ENCODE assay signal across 10 cellular contexts in genomic region chr1:53121319-53122172, GRCh38. TPM values are rescaled to one million over a fixed set of nuclear protein-coding genes. Genes with fewer than 3 reads are reported as not detected.
DNase-seq lines count a peak whose midpoint lies in the region; ATAC-seq and TF ChIP-seq lines count a peak whose summit lies in the region.
"Had no signal": no experiment of that assay in that cellular context is flagged by ENCODE, and none has a peak within 500 bp of the region (broad histone marks: within the 10 kb centered on the region; RNA-seq: fewer than 3 reads in every experiment).

No MANE protein-coding gene starts in this region.

- no peak overlapping the region for H3K27ac ChIP-seq in right cardiac atrium (ENCODE audit: low read length)
- peak overlapping the region; percentile 66 to 69 for H3K27ac ChIP-seq in tibial artery
- H3K27ac ChIP-seq in CD8-positive, alpha-beta T cell (ENCODE audit: low read depth, low read length): no peak overlapping the region

- no peak overlapping the region for H3K27ac Mint-ChIP-seq in activated T-cell treated with anti-CD3 and anti-CD28 coated beads, Interleukin-2, amount 50 U/mL, for 24 hours
- H3K27ac Mint-ChIP-seq in natural killer cell: no peak overlapping the region
- H3K27ac Mint-ChIP-seq in CD8-positive, alpha-beta T cell: no peak overlapping the region
- H3K27ac Mint-ChIP-seq: naive B cell had no signal

- DNase-seq in activated T-cell treated with anti-CD3 and anti-CD28 coated beads for 48 hours (ENCODE audit: low read depth): peak; percentile 17
- DNase-seq in activated T-cell treated with anti-CD3 and anti-CD28 coated beads, Interleukin-2, amount 50 U/mL, for 24 hours: no peak
- peak; percentile 53 for DNase-seq in SHP77 treated with DMSO at 0.1 percent for 48 hours (lab: John Stamatoyannopoulos, UW)
- peak; percentile 63 to 88 (median 87) for DNase-seq in right cardiac atrium
- DNase-seq in tibial artery: peak in 1 of 2 donors; percentile 42
- no peak for DNase-seq in natural killer cell
- DNase-seq in CD8-positive, alpha-beta T cell: no peak
- DNase-seq: KG1, naive B cell had no signal

- intact Hi-C loops in right cardiac atrium (cut with DNase I) (no loop called here), tibial artery (cut with DNase I; ENCODE audit: low total_unique reads) (no loop called here), natural killer cell (cut with micrococcal nuclease) (no loop called here)
- intact Hi-C loops in CD8-positive, alpha-beta T cell (cut with DNase I, micrococcal nuclease): no loop called here

- H3K4me3 ChIP-seq in right cardiac atrium (ENCODE audit: low read length): no peak overlapping the region
- H3K4me3 ChIP-seq in tibial artery: no peak overlapping the region
- H3K4me3 ChIP-seq in CD8-positive, alpha-beta T cell (ENCODE audit: low read depth, low read length): no peak overlapping the region

- peaks cover 12% of the 10 kb centered on the region for H3K4me1 ChIP-seq in right cardiac atrium (ENCODE audit: control insufficient read depth, insufficient read depth, low read length)
- peaks cover 0 to 58% (median 34%) of the 10 kb centered on the region in 4 donors for H3K4me1 ChIP-seq in tibial artery
- H3K4me1 ChIP-seq in CD8-positive, alpha-beta T cell (ENCODE audit: insufficient read depth, low read length): no peaks in the 10 kb centered on the region

- H3K9me3 ChIP-seq in right cardiac atrium (ENCODE audit: control insufficient read depth, low read length) (no peaks in the 10 kb centered on the region), tibial artery (no peaks in the 10 kb centered on the region)
- H3K9me3 ChIP-seq in CD8-positive, alpha-beta T cell (ENCODE audit: low read length): no peaks in the 10 kb centered on the region

- 38% methylated on average over 18 of the region's 18 CpGs for WGBS in right cardiac atrium

- CTCF ChIA-PET in CD8-positive, alpha-beta T cell (lab: Charles Lee): no interaction called here

- TF ChIP-seq CTCF in tibial artery (IDR thresholded peaks at IDR 0.05): no peak
- TF ChIP-seq CTCF in natural killer cell (IDR thresholded peaks at IDR 0.05): no peak
- no peak for TF ChIP-seq CTCF in CD8-positive, alpha-beta T cell (IDR thresholded peaks at IDR 0.05)

- H3K27me3 Mint-ChIP-seq in activated T-cell treated with anti-CD3 and anti-CD28 coated beads, Interleukin-2, amount 50 U/mL, for 24 hours: peaks cover 7% of the 10 kb centered on the region
- no peaks in the 10 kb centered on the region for H3K27me3 Mint-ChIP-seq in natural killer cell (ENCODE audit: low read depth in 2 of 2)
- no peaks in the 10 kb centered on the region for H3K27me3 Mint-ChIP-seq in CD8-positive, alpha-beta T cell (ENCODE audit: low read depth)

- no peaks in the 10 kb centered on the region for H3K27me3 ChIP-seq in right cardiac atrium (ENCODE audit: control insufficient read depth, insufficient read depth)
- H3K27me3 ChIP-seq in tibial artery: no peaks in the 10 kb centered on the region
- no peaks in the 10 kb centered on the region for H3K27me3 ChIP-seq in CD8-positive, alpha-beta T cell (ENCODE audit: insufficient read depth, low read length)

- H3K36me3 ChIP-seq in tibial artery: no peaks in the 10 kb centered on the region
- no peaks in the 10 kb centered on the region for H3K36me3 ChIP-seq in CD8-positive, alpha-beta T cell (ENCODE audit: insufficient read depth, low read length)

- POLR2A ChIA-PET in CD8-positive, alpha-beta T cell (lab: Charles Lee): no interaction called here

- no peaks in the 10 kb centered on the region for H3K36me3 Mint-ChIP-seq in activated T-cell treated with anti-CD3 and anti-CD28 coated beads, Interleukin-2, amount 50 U/mL, for 24 hours (ENCODE audit: low read depth)
- H3K36me3 Mint-ChIP-seq in natural killer cell: no peaks in the 10 kb centered on the region
- no peaks in the 10 kb centered on the region for H3K36me3 Mint-ChIP-seq in CD8-positive, alpha-beta T cell
- H3K36me3 Mint-ChIP-seq: naive B cell had no signal

- ATAC-seq in right cardiac atrium (peak; percentile 29 to 37), natural killer cell (no peak), GM21737 (IDR thresholded peaks at IDR 0.05; ENCODE audit: unreplicated experiment) (no peak)
- no peak for ATAC-seq in CD8-positive, alpha-beta T cell

- H3K9me3 Mint-ChIP-seq in activated T-cell treated with anti-CD3 and anti-CD28 coated beads, Interleukin-2, amount 50 U/mL, for 24 hours: no peaks in the 10 kb centered on the region
- H3K9me3 Mint-ChIP-seq in natural killer cell: no peaks in the 10 kb centered on the region
- no peaks in the 10 kb centered on the region for H3K9me3 Mint-ChIP-seq in CD8-positive, alpha-beta T cell
- H3K9me3 Mint-ChIP-seq: naive B cell had no signal

- H3K4me3 Mint-ChIP-seq in activated T-cell treated with anti-CD3 and anti-CD28 coated beads, Interleukin-2, amount 50 U/mL, for 24 hours: no peak overlapping the region
- no peak overlapping the region for H3K4me3 Mint-ChIP-seq in natural killer cell
- no peak overlapping the region for H3K4me3 Mint-ChIP-seq in CD8-positive, alpha-beta T cell
- H3K4me3 Mint-ChIP-seq: naive B cell had no signal

- peaks cover 7% of the 10 kb centered on the region for H3K4me1 Mint-ChIP-seq in activated T-cell treated with anti-CD3 and anti-CD28 coated beads, Interleukin-2, amount 50 U/mL, for 24 hours (ENCODE audit: low read depth)
- H3K4me1 Mint-ChIP-seq in natural killer cell: peaks cover 15 to 23% of the 10 kb centered on the region in 2 donors
- no peaks in the 10 kb centered on the region for H3K4me1 Mint-ChIP-seq in CD8-positive, alpha-beta T cell (ENCODE audit: low read depth)
- H3K4me1 Mint-ChIP-seq: naive B cell had no signal

RNA-seq across cellular contexts. Expression of gene SLC1A7, which starts 20.9 kb away (rescaled TPM):
- total RNA-seq in right cardiac atrium (1 to 10 TPM in 2 of 4 donors, under 1 TPM in 2; 0.71 to 1.8 (median 1.1) TPM), natural killer cell (10 to 100 TPM; 16.0 to 23.9 (median 20.5) TPM)
- polyA plus RNA-seq in right cardiac atrium: 0.57 TPM
- total RNA-seq in CD8-positive, alpha-beta T cell: not detected

RNA-seq across cellular contexts. Expression of gene PODN, which starts 59.5 kb away (rescaled TPM):
- total RNA-seq in right cardiac atrium (10 to 100 TPM; 36.5 to 62.4 (median 48.9) TPM), natural killer cell (10 to 100 TPM in 2 of 3 donors, 1 to 10 TPM in 1; 8.8 to 13.2 (median 11.2) TPM)
- 40.7 TPM for polyA plus RNA-seq in right cardiac atrium
- total RNA-seq in CD8-positive, alpha-beta T cell: not detected

Comparison
In these comparisons a context has a peak if more than half of its experiments do, and no peak if none do; other contexts are left out.
1. DNase-seq: peak in activated T-cell treated with anti-CD3 and anti-CD28 coated beads for 48 hours (single experiment), SHP77 treated with DMSO at 0.1 percent for 48 hours (single experiment) and right cardiac atrium (3 of 3); none in activated T-cell treated with anti-CD3 and anti-CD28 coated beads, Interleukin-2, amount 50 U/mL, for 24 hours (single experiment), natural killer cell (single experiment) and CD8-positive, alpha-beta T cell (0 of 7).
2. ATAC-seq: peak in right cardiac atrium (2 of 2); none in natural killer cell (0 of 3), GM21737 (single experiment) and CD8-positive, alpha-beta T cell (single experiment).
3. H3K27ac ChIP-seq: peak in tibial artery (2 of 2); none in right cardiac atrium (single experiment) and CD8-positive, alpha-beta T cell (single experiment).
4. RNA of gene SLC1A7, which starts 20.9 kb away (total RNA-seq): 16.0 to 23.9 TPM in natural killer cell; 0.71 to 1.8 TPM in right cardiac atrium and not detected in CD8-positive, alpha-beta T cell; every median in the first group is over 4 times any median in the second.
5. RNA of gene PODN, which starts 59.5 kb away (total RNA-seq): 36.5 to 62.4 TPM in right cardiac atrium and 8.8 to 13.2 TPM in natural killer cell; not detected in CD8-positive, alpha-beta T cell; every median in the first group is over 4 times any median in the second.